1 cellular context compared by ENCODE assay signal in the genomic region with DNA sequence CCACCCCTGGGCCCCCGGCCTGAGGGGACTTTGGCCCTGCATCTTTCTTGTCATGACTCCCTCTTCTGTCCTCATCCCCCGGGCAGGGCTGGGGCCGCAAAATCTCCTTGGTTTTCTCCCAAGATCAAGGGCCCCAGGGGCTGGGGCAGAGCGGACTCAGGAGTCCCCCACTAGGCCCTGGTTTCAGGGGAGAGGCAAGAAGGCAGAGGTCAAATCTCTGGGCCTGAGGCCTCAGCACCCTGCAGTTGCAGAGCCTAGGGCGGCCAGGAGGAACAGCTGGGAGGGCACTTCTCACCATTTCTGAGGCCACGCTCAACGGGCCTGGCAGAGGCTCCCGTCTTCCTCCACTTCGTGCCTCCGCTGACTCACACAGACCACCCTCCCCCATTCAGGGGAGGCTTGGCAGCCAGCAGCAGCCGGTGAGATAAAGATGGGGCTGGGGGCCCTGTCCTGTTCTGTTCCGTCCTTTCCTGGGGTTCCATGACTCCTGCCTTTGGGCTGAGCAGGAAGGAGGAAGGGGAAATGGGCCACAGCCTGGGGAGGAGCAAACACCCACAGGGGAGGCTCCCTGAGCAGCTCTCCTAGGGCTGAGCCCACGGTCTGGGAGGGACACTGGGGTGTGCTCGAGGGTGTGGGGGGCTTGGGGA.
TF ChIP-seq lines count a peak whose summit lies in the region.

No MANE protein-coding gene starts in this region.

TF ChIP-seq in SK-N-SH, 30 proteins besides CTCF, POLR2A, EP300 and RAD21 (continued from another document):
- TF ChIP-seq, protein P1, sequence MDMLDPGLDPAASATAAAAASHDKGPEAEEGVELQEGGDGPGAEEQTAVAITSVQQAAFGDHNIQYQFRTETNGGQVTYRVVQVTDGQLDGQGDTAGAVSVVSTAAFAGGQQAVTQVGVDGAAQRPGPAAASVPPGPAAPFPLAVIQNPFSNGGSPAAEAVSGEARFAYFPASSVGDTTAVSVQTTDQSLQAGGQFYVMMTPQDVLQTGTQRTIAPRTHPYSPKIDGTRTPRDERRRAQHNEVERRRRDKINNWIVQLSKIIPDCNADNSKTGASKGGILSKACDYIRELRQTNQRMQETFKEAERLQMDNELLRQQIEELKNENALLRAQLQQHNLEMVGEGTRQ (IDR thresholded peaks at IDR 0.05; ENCODE audit: borderline replicate concordance, low read depth, low read length): no peak
- TF ChIP-seq, protein P2, sequence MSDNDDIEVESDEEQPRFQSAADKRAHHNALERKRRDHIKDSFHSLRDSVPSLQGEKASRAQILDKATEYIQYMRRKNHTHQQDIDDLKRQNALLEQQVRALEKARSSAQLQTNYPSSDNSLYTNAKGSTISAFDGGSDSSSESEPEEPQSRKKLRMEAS (IDR thresholded peaks at IDR 0.05; ENCODE audit: low read depth): no peak
- no peak for TF ChIP-seq JUND (IDR thresholded peaks at IDR 0.05)
TF ChIP-seq in SK-N-SH: peak in this region for 0.
